Comparison of ENCODE assay signal across 1 cellular context in genomic region chr20:33689493-33689892, GRCh38.
TF ChIP-seq lines count a peak whose summit lies in the region.

No MANE protein-coding gene starts in this region.

TF ChIP-seq in HEK293, 187 proteins besides CTCF, POLR2A, EP300 and RAD21:
- TF ChIP-seq BCL11A (tag by site-specific recombination; IDR thresholded peaks at IDR 0.05; ENCODE audit: low read depth) (no peak), ZNF664 (tag by site-specific recombination; IDR thresholded peaks at IDR 0.05) (peak; percentile 94)
